Comparison of ENCODE assay signal across 8 cellular contexts in the genomic region with DNA sequence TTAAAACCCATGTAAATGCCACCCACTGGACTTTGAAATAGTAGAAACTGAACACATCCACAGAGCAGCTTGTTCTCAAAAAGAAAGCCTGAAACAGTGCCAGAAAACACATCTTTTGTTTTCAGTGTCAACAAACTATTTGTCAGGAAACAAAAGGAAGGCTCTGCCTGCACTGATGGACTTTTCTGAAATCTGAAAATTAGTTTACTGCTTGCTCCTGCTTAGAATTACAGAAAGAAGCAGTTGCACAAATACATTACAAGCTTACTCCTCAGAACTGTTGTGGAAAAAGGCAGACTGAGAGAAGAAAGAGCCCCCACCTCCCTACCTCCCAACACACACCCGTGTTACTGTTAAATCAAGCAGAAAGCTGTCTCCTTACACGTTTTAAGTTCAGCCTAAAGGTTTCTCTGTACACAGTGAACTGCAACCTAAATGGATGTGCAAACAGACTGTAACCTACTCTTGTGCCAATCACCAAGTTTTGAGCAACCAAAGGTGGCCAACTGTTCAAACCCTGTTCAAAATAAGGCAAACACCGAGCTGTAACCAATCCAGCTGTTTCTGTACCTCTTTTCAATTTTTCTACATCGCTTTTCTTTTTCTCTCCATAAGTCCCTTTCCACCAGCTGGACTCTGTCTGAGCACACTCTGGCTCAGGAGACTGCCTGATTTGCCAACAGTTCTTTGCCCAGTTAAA. TPM values are rescaled to one million over a fixed set of nuclear protein-coding genes. Genes with fewer than 3 reads are reported as not detected.
DNase-seq lines count a peak whose midpoint lies in the region; ATAC-seq lines count a peak whose summit lies in the region.

No MANE protein-coding gene starts in this region.

- H3K36me3 ChIP-seq in duodenal mucosa (ENCODE audit: control insufficient read depth in 1 of 2, insufficient read depth in 2 of 2, low read length in 2 of 2) = no peaks in the 10 kb centered on the region
- H3K36me3 ChIP-seq in trophoblast cell (ENCODE audit: control insufficient read depth in 1 of 2, insufficient read depth in 2 of 2, low read length in 2 of 2) = no peaks in the 10 kb centered on the region

- WGBS in trophoblast cell (ENCODE audit: extremely low coverage, insufficient coverage, insufficient read length) = no CpG with 5 or more reads among the region's 4 CpGs

- H3K27ac ChIP-seq in duodenal mucosa (ENCODE audit: low read depth, low read length) (no peak overlapping the region), trophoblast cell (ENCODE audit: low read depth, low read length) (no peak overlapping the region)

- H2AK5ac ChIP-seq in trophoblast cell (ENCODE audit: low read length) = no peak overlapping the region

- H3K9ac ChIP-seq in duodenal mucosa (ENCODE audit: low read depth in 1 of 2, low read length in 2 of 2) (no peak overlapping the region), trophoblast cell (ENCODE audit: low read length) (no peak overlapping the region)

- H3K79me1 ChIP-seq in trophoblast cell (ENCODE audit: low read length) = no peaks in the 10 kb centered on the region

- H4K91ac ChIP-seq in trophoblast cell (ENCODE audit: low read depth, low read length) = no peak overlapping the region

- H2BK5ac ChIP-seq in trophoblast cell (ENCODE audit: low read depth, low read length, poor library complexity) = no peak overlapping the region

- H3K23ac ChIP-seq in trophoblast cell (ENCODE audit: low read length) = peak overlapping the region; percentile 85

- peak; percentile 31 for ATAC-seq in GM18868 (IDR thresholded peaks at IDR 0.05; ENCODE audit: unreplicated experiment)
- peak; percentile 32 for ATAC-seq in HG03521 (IDR thresholded peaks at IDR 0.05; ENCODE audit: unreplicated experiment)
- no peak for ATAC-seq in HG03460 (IDR thresholded peaks at IDR 0.05; ENCODE audit: unreplicated experiment)

- H3K79me2 ChIP-seq in trophoblast cell (ENCODE audit: control insufficient read depth, insufficient read depth, low read length, poor library complexity) = no peaks in the 10 kb centered on the region

- no peak overlapping the region for H3K4ac ChIP-seq in trophoblast cell (ENCODE audit: low read depth, low read length)

- H2BK12ac ChIP-seq in trophoblast cell (ENCODE audit: low read length) = no peak overlapping the region

- H4K12ac ChIP-seq in trophoblast cell (ENCODE audit: low read depth, low read length) = no peak overlapping the region

- no peak overlapping the region for H3K14ac ChIP-seq in trophoblast cell (ENCODE audit: low read length)

- H2BK120ac ChIP-seq in trophoblast cell (ENCODE audit: insufficient read depth, low read length, poor library complexity) = no peak overlapping the region

- H3K9me3 ChIP-seq in duodenal mucosa (ENCODE audit: control insufficient read depth in 1 of 2, low read length in 2 of 2) (no peaks in the 10 kb centered on the region), trophoblast cell (ENCODE audit: insufficient read depth, low read depth, low read length) (no peaks in the 10 kb centered on the region)

- peaks cover 46 to 55% of the 10 kb centered on the region in 2 donors for H3K4me1 ChIP-seq in duodenal mucosa (ENCODE audit: control insufficient read depth in 1 of 2, insufficient read depth in 2 of 2, low read length in 2 of 2)
- no peaks in the 10 kb centered on the region for H3K4me1 ChIP-seq in trophoblast cell (ENCODE audit: control insufficient read depth in 1 of 2, insufficient read depth in 2 of 2, low read length in 2 of 2)

- H3K4me2 ChIP-seq in trophoblast cell (ENCODE audit: low read length) = no peak overlapping the region

- H3K4me3 ChIP-seq in duodenal mucosa (ENCODE audit: low read depth in 1 of 2, low read length in 2 of 2) (peak overlapping the region; percentile 23 to 35), trophoblast cell (ENCODE audit: low read depth, low read length) (no peak overlapping the region)

- H2AFZ ChIP-seq in trophoblast cell (ENCODE audit: insufficient read depth, low read length, poor library complexity) = no peak overlapping the region

- H3K18ac ChIP-seq in trophoblast cell (ENCODE audit: low read length) = no peak overlapping the region

- no peak for DNase-seq in trophoblast cell
- DNase-seq in NCI-H82 (lab: John Stamatoyannopoulos, UW) = no peak
- no peak for DNase-seq in HuH-7 (ENCODE audit: low spot score)
- no peak for DNase-seq in NCI-H510A (lab: John Stamatoyannopoulos, UW)

- H3K27me3 ChIP-seq in duodenal mucosa (ENCODE audit: control insufficient read depth in 1 of 2, insufficient read depth in 2 of 2, low read length in 2 of 2) = no peaks in the 10 kb centered on the region
- no peaks in the 10 kb centered on the region for H3K27me3 ChIP-seq in trophoblast cell (ENCODE audit: insufficient read depth, low read length)

- no peak overlapping the region for H4K8ac ChIP-seq in trophoblast cell (ENCODE audit: low read depth, low read length)

RNA-seq across cellular contexts. Expression of a gene that starts 43.7 kb away (rescaled TPM):
- polyA plus RNA-seq in trophoblast cell (2013) = 0.19 and 0.21 TPM in 2 replicates
